ENCODE assay signal across 26 cellular contexts in the genomic region with DNA sequence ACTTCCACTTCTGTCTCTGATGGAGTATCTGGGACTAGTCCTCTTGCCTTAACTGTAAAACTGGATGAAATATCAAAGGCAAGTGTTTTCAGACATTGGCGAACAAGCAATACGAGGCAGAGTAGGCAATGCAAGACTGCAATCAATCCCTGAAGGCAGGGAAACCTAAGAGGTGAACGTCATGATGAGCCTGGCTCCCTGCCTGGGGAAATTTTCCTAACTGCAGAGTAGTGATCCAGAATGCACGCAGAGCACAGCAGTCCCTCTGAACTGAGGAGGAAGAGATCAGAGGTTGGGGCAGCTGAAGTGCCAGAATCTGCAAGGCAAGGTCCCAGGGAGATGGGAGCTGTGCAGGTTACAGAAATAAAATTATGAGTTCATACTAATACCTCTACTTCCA. TPM values are rescaled to one million over a fixed set of nuclear protein-coding genes. Genes with fewer than 3 reads are reported as not detected.
DNase-seq lines count a peak whose midpoint lies in the region; ATAC-seq, FAIRE-seq and TF ChIP-seq lines count a peak whose summit lies in the region.
"Had no signal": no experiment of that assay in that cellular context is flagged by ENCODE, and none has a peak within 500 bp of the region (broad histone marks: within the 10 kb centered on the region; RNA-seq: fewer than 3 reads in every experiment).

No MANE protein-coding gene starts in this region.

- peak; percentile 26 for FAIRE-seq in HTR-8/SVneo (lab: Jason Lieb, UNC)
- FAIRE-seq: A549, D721Med, GM12878, GM18507 had no signal

- 22 to 25% (median 23%) methylated on average over 4 of the region's 4 CpGs for WGBS in psoas muscle, 3 donors

- intact Hi-C loops in psoas muscle (cut with DNase I) (no loop called here), left cardiac atrium (cut with DNase I) (no loop called here), PC-9 (cut with micrococcal nuclease; ENCODE audit: unreplicated experiment) (no loop called here)

- no peaks in the 10 kb centered on the region for H3K9me2 ChIP-seq in PC-9 (ENCODE audit: insufficient read depth)

- H3K27ac ChIP-seq in psoas muscle (peak overlapping the region; percentile 59), skeletal muscle tissue (ENCODE audit: low read depth, low read length) (peak overlapping the region; percentile 72), PC-9 (no peak overlapping the region)
- H3K27ac ChIP-seq: A549; BLaER1 treated with 17β-estradiol and CSF1 and Interleukin-3, amounts not matched to agents 10 nM and 100 nM had no signal

- BruUV-seq in PC-9 (replicated peaks; lab: Mats Ljungman, UMichigan): no TSS peak

- no peak for TF ChIP-seq CTCF in choroid plexus epithelial cell (conservative IDR thresholded peaks at IDR 0.05; ENCODE audit: low read depth, low read length)
- no peak for TF ChIP-seq CTCF in psoas muscle (IDR thresholded peaks at IDR 0.05)
- no peak for TF ChIP-seq CTCF in PC-9 (conservative IDR thresholded peaks at IDR 0.05)

- no peak for DNase-seq in HTR-8/SVneo (ENCODE audit: insufficient read length, low spot score)
- peak; percentile 60 for DNase-seq in choroid plexus epithelial cell (ENCODE audit: low read depth)
- peak; percentile 19 to 58 for DNase-seq in psoas muscle
- no peak for DNase-seq in left cardiac atrium
- no peak for DNase-seq in activated CD4-positive, CD25-positive, alpha-beta regulatory T cell treated with anti-CD3 and anti-CD28 coated beads, Interleukin-2, amount 50 U/mL, for 72 hours
- no peak for DNase-seq in PC-9
- DNase-seq: 8988T; ACHN; AML-193; BE2C; CD4-positive, alpha-beta T cell; CD8-positive, alpha-beta memory T cell; DMS 273 treated with DMSO at 0.1 percent for 48 hours; DMS79; EL; GDM1; H9 had no signal

- peak overlapping the region in 1 of 3 donors; percentile 4 for H3K9ac ChIP-seq in skeletal muscle tissue (ENCODE audit: low read depth in 1 of 3, low read length in 3 of 3)
- H3K9ac ChIP-seq: BLaER1 treated with 17β-estradiol and CSF1 and Interleukin-3, amounts not matched to agents 10 nM and 100 nM had no signal

- no peaks in the 10 kb centered on the region for H3K27me3 ChIP-seq in psoas muscle (ENCODE audit: insufficient read depth in 3 of 3, low read length in 2 of 3)
- no peaks in the 10 kb centered on the region for H3K27me3 ChIP-seq in skeletal muscle tissue (ENCODE audit: control insufficient read depth in 3 of 3, insufficient read depth in 3 of 3, low read length in 3 of 3)
- H3K27me3 ChIP-seq in PC-9 (ENCODE audit: insufficient read depth, low read depth): no peaks in the 10 kb centered on the region
- H3K27me3 ChIP-seq: BE2C; BLaER1 treated with 17β-estradiol and CSF1 and Interleukin-3, amounts not matched to agents 10 nM and 100 nM had no signal

- H3F3A ChIP-seq in PC-9 (ENCODE audit: insufficient read depth, low read depth): peaks cover 17% of the 10 kb centered on the region

- no peak overlapping the region for H3K4me2 ChIP-seq in PC-9
- H3K4me2 ChIP-seq: A549; BLaER1 treated with 17β-estradiol and CSF1 and Interleukin-3, amounts not matched to agents 10 nM and 100 nM; GM23338 had no signal

- CTCF ChIA-PET in PC-9 (lab: Charles Lee): no interaction called here

- H3K4me3 ChIP-seq in choroid plexus epithelial cell (ENCODE audit: low read depth, low read length) (no peak overlapping the region), psoas muscle (no peak overlapping the region), skeletal muscle tissue (ENCODE audit: low read length in 3 of 3) (no peak overlapping the region), PC-9 (no peak overlapping the region)
- H3K4me3 ChIP-seq: A549; BLaER1 treated with 17β-estradiol and CSF1 and Interleukin-3, amounts not matched to agents 10 nM and 100 nM; GM12878; GM23338 had no signal

- H3K4me1 ChIP-seq in psoas muscle (peaks cover 47% of the 10 kb centered on the region), skeletal muscle tissue (ENCODE audit: control insufficient read depth in 3 of 3, insufficient read depth in 3 of 3, low read length in 3 of 3) (peaks cover 36 to 53% (median 39%) of the 10 kb centered on the region in 3 donors), PC-9 (replicated peaks; ENCODE audit: insufficient read depth) (peaks cover 29% of the 10 kb centered on the region)
- H3K4me1 ChIP-seq: A549; BE2C; BLaER1 treated with 17β-estradiol and CSF1 and Interleukin-3, amounts not matched to agents 10 nM and 100 nM had no signal

- H2AFZ ChIP-seq in PC-9: no peak overlapping the region
- H2AFZ ChIP-seq: GM23338 had no signal

- no peaks in the 10 kb centered on the region for H4K20me1 ChIP-seq in PC-9 (ENCODE audit: insufficient read depth)
- H4K20me1 ChIP-seq: BLaER1 treated with 17β-estradiol and CSF1 and Interleukin-3, amounts not matched to agents 10 nM and 100 nM had no signal

- no peaks in the 10 kb centered on the region for H3K79me2 ChIP-seq in PC-9 (ENCODE audit: low read depth)

- H3K36me3 ChIP-seq in psoas muscle (ENCODE audit: insufficient read depth in 1 of 2, low read depth in 1 of 2): no peaks in the 10 kb centered on the region
- H3K36me3 ChIP-seq in skeletal muscle tissue (ENCODE audit: control insufficient read depth in 3 of 3, insufficient read depth in 3 of 3, low read length in 3 of 3): no peaks in the 10 kb centered on the region
- H3K36me3 ChIP-seq in PC-9 (ENCODE audit: low read depth): no peaks in the 10 kb centered on the region
- H3K36me3 ChIP-seq: BE2C; BLaER1 treated with 17β-estradiol and CSF1 and Interleukin-3, amounts not matched to agents 10 nM and 100 nM had no signal

- ATAC-seq in psoas muscle (peak in 2 of 4 donors; percentile 24 to 50), left cardiac atrium (no peak)
- ATAC-seq: A549, GM12878, GM23338, HCT116 had no signal

- POLR2A ChIA-PET in PC-9 (lab: Charles Lee; ENCODE audit: unreplicated experiment): no interaction called here

- no peaks in the 10 kb centered on the region for H3K9me3 ChIP-seq in psoas muscle
- no peaks in the 10 kb centered on the region for H3K9me3 ChIP-seq in skeletal muscle tissue (ENCODE audit: control insufficient read depth in 3 of 3, low read length in 3 of 3)
- H3K9me3 ChIP-seq in PC-9 (ENCODE audit: insufficient read depth, low read depth): no peaks in the 10 kb centered on the region; the same call in 1 of the 2 replicates
- H3K9me3 ChIP-seq: A549; BE2C; BLaER1 treated with 17β-estradiol and CSF1 and Interleukin-3, amounts not matched to agents 10 nM and 100 nM had no signal

RNA-seq across cellular contexts. Expression of gene BHLHE41, which starts 18.5 kb away (rescaled TPM):
- total RNA-seq in psoas muscle: 10 to 100 TPM; 10.3 to 41.5 (median 34.2) TPM
- polyA plus RNA-seq in psoas muscle: 10 to 100 TPM in 1 of 3 donors, 1 to 10 TPM in 2; 7.4 to 11.1 (median 9.2) TPM
- total RNA-seq in skeletal muscle tissue: 1.0 TPM
- total RNA-seq in left cardiac atrium: 10 to 100 TPM; 18.6 to 35.8 TPM
- 30.0 and 57.1 TPM in 2 replicates for total RNA-seq in PC-9 (2021)
- total RNA-seq: CD4-positive, alpha-beta T cell; CD8-positive, alpha-beta memory T cell had no signal
- polyA plus RNA-seq: CD14-positive monocyte; CD8-positive, alpha-beta memory T cell had no signal

Comparison
In these comparisons a context has a peak if more than half of its experiments do, and no peak if none do; other contexts are left out.
1. DNase-seq: peak in choroid plexus epithelial cell (single experiment) and psoas muscle (2 of 2); none in HTR-8/SVneo (single experiment), left cardiac atrium (single experiment), activated CD4-positive, CD25-positive, alpha-beta regulatory T cell treated with anti-CD3 and anti-CD28 coated beads, Interleukin-2, amount 50 U/mL, for 72 hours (single experiment) and PC-9 (0 of 2).